8 cellular contexts compared by ENCODE assay signal in the genomic region with DNA sequence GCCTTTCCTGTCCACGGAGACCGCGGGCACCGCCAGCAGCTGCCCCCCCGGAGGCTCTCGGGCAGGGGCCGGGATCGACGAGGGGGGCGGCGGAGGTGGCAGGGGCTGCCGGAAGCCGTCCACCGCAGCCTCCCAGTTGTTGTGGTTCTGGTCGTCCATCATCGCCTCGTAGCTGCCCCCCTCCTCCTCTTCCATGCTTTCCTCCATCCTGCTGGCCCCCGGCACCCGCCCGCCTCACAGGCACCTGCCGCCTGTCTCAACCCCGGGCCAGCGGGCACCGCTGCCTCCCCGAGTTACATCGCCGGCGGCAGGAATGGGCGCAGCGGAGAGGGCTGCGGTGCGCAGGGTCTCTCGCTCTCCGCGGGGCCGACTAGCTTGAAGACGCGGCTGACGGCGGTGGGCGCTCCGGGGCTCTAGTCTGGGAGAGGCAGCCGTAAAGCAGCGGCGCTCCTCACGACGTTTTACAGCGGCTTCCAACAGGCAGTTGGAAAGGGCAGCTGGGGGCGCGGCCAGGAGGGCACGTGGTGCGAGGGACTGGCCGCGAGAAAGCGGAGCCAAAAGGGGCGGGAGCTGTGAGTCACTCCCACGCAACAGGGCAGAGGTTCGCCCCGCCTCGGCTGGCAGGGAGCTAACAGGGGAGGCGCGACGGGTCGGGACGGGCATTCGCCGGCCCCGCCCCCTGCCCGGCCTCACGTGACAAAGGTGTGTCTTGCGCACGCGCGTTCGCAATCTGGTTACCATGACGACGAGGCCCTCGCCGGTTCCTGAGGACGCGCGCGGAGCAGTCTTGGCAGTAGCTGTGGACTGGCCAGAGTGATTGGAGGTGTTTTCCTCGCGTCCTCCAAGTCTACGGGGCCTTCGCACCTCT. TPM values are rescaled to one million over a fixed set of nuclear protein-coding genes. Genes with fewer than 3 reads are reported as not detected.
DNase-seq lines count a peak whose midpoint lies in the region; ATAC-seq and TF ChIP-seq lines count a peak whose summit lies in the region.

A gene (minus strand): TSS at position 415 of the 868 bp plus-strand sequence. CDS start 208 bp downstream, at position 207.

- peak within 1 kb of the TSS; percentile 77 for H3K18ac ChIP-seq in mesendoderm (ENCODE audit: low read length)

- H3K36me3 Mint-ChIP-seq in activated CD8-positive, alpha-beta memory T cell treated with anti-CD3 and anti-CD28 coated beads, Interleukin-2, amount 10 ng/mL, durations not matched to agents 7 days and 5 days: peaks cover 8% of the 10 kb centered on the region
- H3K36me3 Mint-ChIP-seq in endodermal cell (ENCODE audit: low read depth): no peaks in the 10 kb centered on the region

- peak; percentile 96 for DNase-seq in COR-L47 (lab: John Stamatoyannopoulos, UW)
- peak; percentile 73 to 100 (median 99) for DNase-seq in HUDEP-2 (lab: John Stamatoyannopoulos, UW; ENCODE audit: unreplicated experiment in 76 of 76)
- peak; percentile 97 for DNase-seq in NT2/D1 (ENCODE audit: low read depth, low spot score)
- peak; percentile 100 for DNase-seq in activated CD8-positive, alpha-beta memory T cell treated with anti-CD3 and anti-CD28 coated beads, Interleukin-2, amount 10 ng/mL, durations not matched to agents 7 days and 5 days
- peak; percentile 100 for DNase-seq in endodermal cell
- DNase-seq in mesendoderm: peak; percentile 100
- peak; percentile 98 for DNase-seq in stimulated activated CD8-positive, alpha-beta memory T cell treated with anti-CD3 and anti-CD28 coated beads, Interleukin-15, amount 100 ng/mL, for 1 hour (ENCODE audit: low read depth)

- no peak within 1 kb of the TSS for H2BK120ac ChIP-seq in mesendoderm (ENCODE audit: low read depth, low read length)

- no peak within 1 kb of the TSS for H2BK5ac ChIP-seq in mesendoderm (ENCODE audit: low read length)

- WGBS in endodermal cell (ENCODE audit: insufficient coverage in 1 of 2, insufficient read length in 1 of 2), 2 experiments: 0% methylated on average over 28 to 87 of the region's 87 CpGs
- WGBS in mesendoderm (ENCODE audit: extremely low coverage, insufficient coverage, low lambda C conversion rate): no CpG with 5 or more reads among the region's 87 CpGs

- H3K36me3 ChIP-seq in NT2/D1 (ENCODE audit: insufficient read depth, insufficient read length, low read length): peaks cover 5% of the 10 kb centered on the region
- peaks cover 3% of the 10 kb centered on the region for H3K36me3 ChIP-seq in endodermal cell (ENCODE audit: control insufficient read depth, insufficient read depth, low read length)
- H3K36me3 ChIP-seq in mesendoderm (ENCODE audit: control insufficient read depth, insufficient read depth, low read length): no peaks in the 10 kb centered on the region

- H2AK5ac ChIP-seq in mesendoderm (ENCODE audit: low read length): no peak within 1 kb of the TSS

- peaks cover 6% of the 10 kb centered on the region for H3K79me1 ChIP-seq in mesendoderm (ENCODE audit: low read length)

- H3K4ac ChIP-seq in mesendoderm (ENCODE audit: low read depth, low read length): peak within 1 kb of the TSS; percentile 86

- H3K9me3 ChIP-seq in NT2/D1 (ENCODE audit: insufficient read depth, low read length) (no peaks in the 10 kb centered on the region), endodermal cell (ENCODE audit: control insufficient read depth, low read length) (peaks cover 12% of the 10 kb centered on the region)

- H3K4me3 ChIP-seq in NT2/D1 (ENCODE audit: insufficient read length, low read depth) (peak within 1 kb of the TSS; percentile 87), endodermal cell (ENCODE audit: low read length) (peak within 1 kb of the TSS; percentile 89), mesendoderm (ENCODE audit: low read length) (peak within 1 kb of the TSS; percentile 58)

- H3K56ac ChIP-seq in mesendoderm (ENCODE audit: low read length): peak within 1 kb of the TSS; percentile 88

- H3K27me3 Mint-ChIP-seq in activated CD8-positive, alpha-beta memory T cell treated with anti-CD3 and anti-CD28 coated beads, Interleukin-2, amount 10 ng/mL, durations not matched to agents 7 days and 5 days: peaks cover 9% of the 10 kb centered on the region
- peaks cover 18% of the 10 kb centered on the region for H3K27me3 Mint-ChIP-seq in endodermal cell (ENCODE audit: insufficient read depth)

- peak; percentile 97 for ATAC-seq in GM21381 (IDR thresholded peaks at IDR 0.05; ENCODE audit: unreplicated experiment)
- peak; percentile 99 for ATAC-seq in activated CD8-positive, alpha-beta memory T cell treated with anti-CD3 and anti-CD28 coated beads, Interleukin-2, amount 10 ng/mL, durations not matched to agents 7 days and 5 days

- H3K4me3 Mint-ChIP-seq in activated CD8-positive, alpha-beta memory T cell treated with anti-CD3 and anti-CD28 coated beads, Interleukin-2, amount 10 ng/mL, durations not matched to agents 7 days and 5 days: peak within 1 kb of the TSS; percentile 87
- peak within 1 kb of the TSS; percentile 96 for H3K4me3 Mint-ChIP-seq in endodermal cell

- H3K27ac ChIP-seq in endodermal cell (ENCODE audit: low read depth, low read length) (peak within 1 kb of the TSS; percentile 94), mesendoderm (ENCODE audit: low read depth, low read length) (peak within 1 kb of the TSS; percentile 81)

- peak within 1 kb of the TSS; percentile 81 for H3K4me2 ChIP-seq in mesendoderm (ENCODE audit: low read length)

- CTCF ChIA-PET in activated CD8-positive, alpha-beta memory T cell treated with anti-CD3 and anti-CD28 coated beads, Interleukin-2, amount 10 ng/mL, durations not matched to agents 7 days and 5 days (lab: Charles Lee): interaction anchor here (0.6 to 2.6 kb wide), 6 partner anchors 11 to 726 kb away, joined by 3 to 15 read pairs (median 6); no protein-coding TSS in a partner anchor

- H3K79me2 ChIP-seq in mesendoderm (ENCODE audit: control insufficient read depth, insufficient read depth, low read length): peaks cover 28% of the 10 kb centered on the region

- no peak within 1 kb of the TSS for H4K5ac ChIP-seq in mesendoderm (ENCODE audit: low read length)

- peak within 1 kb of the TSS; percentile 94 for H3K23ac ChIP-seq in mesendoderm (ENCODE audit: low read length)

- H4K8ac ChIP-seq in mesendoderm (ENCODE audit: low read depth, low read length): no peak within 1 kb of the TSS

- H2BK15ac ChIP-seq in mesendoderm (replicated peaks; ENCODE audit: low read depth): no peak within 1 kb of the TSS

- H3K27ac Mint-ChIP-seq in activated CD8-positive, alpha-beta memory T cell treated with anti-CD3 and anti-CD28 coated beads, Interleukin-2, amount 10 ng/mL, durations not matched to agents 7 days and 5 days: peak within 1 kb of the TSS; percentile 81
- peak within 1 kb of the TSS; percentile 99 for H3K27ac Mint-ChIP-seq in endodermal cell

- H3K9ac ChIP-seq in NT2/D1 (ENCODE audit: insufficient read length, low read depth) (peak within 1 kb of the TSS; percentile 95), endodermal cell (ENCODE audit: extremely low read depth, low read length, poor library complexity, severe bottlenecking) (peak within 1 kb of the TSS; percentile 86), mesendoderm (ENCODE audit: low read length) (peak within 1 kb of the TSS; percentile 93)

- TF ChIP-seq CTCF in endodermal cell (conservative IDR thresholded peaks at IDR 0.05): no peak

- no peaks in the 10 kb centered on the region for H3K9me3 Mint-ChIP-seq in activated CD8-positive, alpha-beta memory T cell treated with anti-CD3 and anti-CD28 coated beads, Interleukin-2, amount 10 ng/mL, durations not matched to agents 7 days and 5 days (ENCODE audit: low read depth)
- H3K9me3 Mint-ChIP-seq in endodermal cell: peaks cover 9% of the 10 kb centered on the region

- peaks cover 22% of the 10 kb centered on the region for H3K4me1 Mint-ChIP-seq in activated CD8-positive, alpha-beta memory T cell treated with anti-CD3 and anti-CD28 coated beads, Interleukin-2, amount 10 ng/mL, durations not matched to agents 7 days and 5 days
- peaks cover 15% of the 10 kb centered on the region for H3K4me1 Mint-ChIP-seq in endodermal cell

- H3K4me1 ChIP-seq in NT2/D1 (ENCODE audit: insufficient read depth, insufficient read length) (no peaks in the 10 kb centered on the region), endodermal cell (ENCODE audit: control insufficient read depth, insufficient read depth, low read length) (no peaks in the 10 kb centered on the region), mesendoderm (ENCODE audit: control insufficient read depth, low read depth, low read length) (peaks cover 1% of the 10 kb centered on the region)

- H3K27me3 ChIP-seq in NT2/D1 (ENCODE audit: insufficient read depth, insufficient read length) (no peaks in the 10 kb centered on the region), endodermal cell (ENCODE audit: control insufficient read depth, insufficient read depth, low read length, poor library complexity, severe bottlenecking) (peaks cover 17% of the 10 kb centered on the region), mesendoderm (ENCODE audit: insufficient read depth, low read length, poor library complexity) (no peaks in the 10 kb centered on the region)

RNA-seq across cellular contexts. Expression of the gene that starts here (rescaled TPM):
- total RNA-seq in activated CD8-positive, alpha-beta memory T cell treated with anti-CD3 and anti-CD28 coated beads, Interleukin-2, amount 10 ng/mL, durations not matched to agents 7 days and 5 days: 10 to 100 TPM; 25.6 to 26.4 TPM
- 10 to 100 TPM; 37.5 to 38.9 TPM for total RNA-seq in endodermal cell
- polyA plus RNA-seq in endodermal cell (2013, experiment 1 of 2): 23.7 TPM
- polyA plus RNA-seq in endodermal cell (2013, experiment 2 of 2): 23.1 TPM
- 46.3 TPM for polyA plus RNA-seq in mesendoderm (2013, experiment 1 of 2)
- polyA plus RNA-seq in mesendoderm (2013, experiment 2 of 2): 44.2 TPM

Comparison
In these comparisons a context has a peak if more than half of its experiments do, and no peak if none do; other contexts are left out.
1. Peak in every context shown above with its lines: DNase-seq, ATAC-seq, H3K4me3 ChIP-seq and H3K27ac ChIP-seq.